In genomic region chr18:34773961-34774754, GRCh38 we compare ENCODE assay signal across 8 cellular contexts.
DNase-seq lines count a peak whose midpoint lies in the region; ATAC-seq and TF ChIP-seq lines count a peak whose summit lies in the region.

No MANE protein-coding gene starts in this region.

- peak overlapping the region; percentile 67 for H3K27ac ChIP-seq in osteoblast (ENCODE audit: low read depth, low read length)
- no peak overlapping the region for H3K27ac ChIP-seq in WERI-Rb-1

- ATAC-seq in HG03460 (IDR thresholded peaks at IDR 0.05; ENCODE audit: unreplicated experiment) = no peak
- no peak for ATAC-seq in HG02571 (IDR thresholded peaks at IDR 0.05; ENCODE audit: unreplicated experiment)

- TF ChIP-seq CTCF in osteoblast (IDR thresholded peaks at IDR 0.05; ENCODE audit: extremely low read depth, low read depth, low read length) = no peak
- TF ChIP-seq CTCF in WERI-Rb-1 (IDR thresholded peaks at IDR 0.05; ENCODE audit: low read depth, low read length) = no peak

- no peaks in the 10 kb centered on the region for H3K9me3 ChIP-seq in osteoblast (ENCODE audit: low read depth, low read length)
- H3K9me3 ChIP-seq in WERI-Rb-1 (ENCODE audit: severe bottlenecking) = no peaks in the 10 kb centered on the region

- DNase-seq in DMS153 (lab: John Stamatoyannopoulos, UW) (peak; percentile 42), NCI-H446 treated with DMSO at 0.1 percent for 48 hours (lab: John Stamatoyannopoulos, UW) (peak; percentile 43), fibroblast of gingiva (ENCODE audit: low read depth) (peak; percentile 75), osteoblast (ENCODE audit: insufficient read length, low spot score, missing footprints) (no peak), NCI-H1436 treated with DMSO at 0.1 percent for 48 hours (lab: John Stamatoyannopoulos, UW) (no peak), WERI-Rb-1 (no peak)

- peak overlapping the region; percentile 34 for H3K4me3 ChIP-seq in osteoblast (ENCODE audit: insufficient read depth, low read length)
- H3K4me3 ChIP-seq in WERI-Rb-1 (ENCODE audit: low read depth, low read length) = no peak overlapping the region

- no peaks in the 10 kb centered on the region for H4K20me1 ChIP-seq in osteoblast (ENCODE audit: insufficient read depth, low read length)

- peaks cover 32% of the 10 kb centered on the region for H3K4me1 ChIP-seq in osteoblast (ENCODE audit: insufficient read depth, low read length)

- no peaks in the 10 kb centered on the region for H3K79me2 ChIP-seq in osteoblast (ENCODE audit: insufficient read depth, low read length)

- H3K4me2 ChIP-seq in osteoblast (ENCODE audit: insufficient read depth, low read length) = peak overlapping the region; percentile 73

- H3K36me3 ChIP-seq in osteoblast (ENCODE audit: insufficient read depth, low read length) (no peaks in the 10 kb centered on the region), WERI-Rb-1 (no peaks in the 10 kb centered on the region)

- H3K27me3 ChIP-seq in osteoblast (ENCODE audit: insufficient read depth, low read length) (no peaks in the 10 kb centered on the region), WERI-Rb-1 (ENCODE audit: insufficient read depth, low read depth, severe bottlenecking) (no peaks in the 10 kb centered on the region)

- H2AFZ ChIP-seq in osteoblast (ENCODE audit: low read length) = no peak overlapping the region

Comparison
In these comparisons a context has a peak if more than half of its experiments do, and no peak if none do; other contexts are left out.
1. DNase-seq: peak in DMS153 (single experiment), NCI-H446 treated with DMSO at 0.1 percent for 48 hours (single experiment) and fibroblast of gingiva (single experiment); none in osteoblast (single experiment), NCI-H1436 treated with DMSO at 0.1 percent for 48 hours (single experiment) and WERI-Rb-1 (single experiment).